Comparison of ENCODE assay signal across 9 cellular contexts in genomic region chr5:131413605-131414559, GRCh38.
DNase-seq lines count a peak whose midpoint lies in the region; ATAC-seq, FAIRE-seq and TF ChIP-seq lines count a peak whose summit lies in the region.
"Had no signal": no experiment of that assay in that cellular context is flagged by ENCODE, and none has a peak within 500 bp of the region (broad histone marks: within the 10 kb centered on the region; RNA-seq: fewer than 3 reads in every experiment).

No MANE protein-coding gene starts in this region.

- TF ChIP-seq CTCF in spleen (IDR thresholded peaks at IDR 0.05 in 8 of 11, conservative IDR thresholded peaks at IDR 0.05 in 3 of 11): no peak
- no peak for TF ChIP-seq CTCF in type B pancreatic cell (conservative IDR thresholded peaks at IDR 0.05)

- 49 to 61% (median 51%) methylated on average over 4 of the region's 4 CpGs for WGBS in spleen, 5 donors

- DNase-seq in activated CD8-positive, alpha-beta memory T cell treated with anti-CD3 and anti-CD28 coated beads, Interleukin-2, amount 10 ng/mL, durations not matched to agents 7 days and 5 days: peak; percentile 79
- DNase-seq in activated CD8-positive, alpha-beta memory T cell treated with anti-CD3 and anti-CD28 coated beads for 24 hours: no peak
- DNase-seq in spleen: no peak
- DNase-seq in type B pancreatic cell (ENCODE audit: extremely low spot score, unreplicated experiment): no peak
- DNase-seq in SKM-1 (lab: John Stamatoyannopoulos, UW; ENCODE audit: unreplicated experiment): no peak
- no peak for DNase-seq in frontal cortex (ENCODE audit: low spot score in 2 of 2)

- peaks cover 9% of the 10 kb centered on the region for H3K9me3 Mint-ChIP-seq in activated CD8-positive, alpha-beta memory T cell treated with anti-CD3 and anti-CD28 coated beads, Interleukin-2, amount 10 ng/mL, durations not matched to agents 7 days and 5 days (ENCODE audit: low read depth)
- H3K9me3 Mint-ChIP-seq in T-helper 1 cell treated with Interleukin-12 subunit alpha and Interleukin-12 subunit beta and Interleukin-4 antibody, amounts not matched to agents 30 μg/mL and 1 μg/mL, for 36 hours: peaks cover 5% of the 10 kb centered on the region
- no peaks in the 10 kb centered on the region for H3K9me3 Mint-ChIP-seq in type B pancreatic cell

- no peaks in the 10 kb centered on the region for H3K27me3 Mint-ChIP-seq in activated CD8-positive, alpha-beta memory T cell treated with anti-CD3 and anti-CD28 coated beads, Interleukin-2, amount 10 ng/mL, durations not matched to agents 7 days and 5 days
- H3K27me3 Mint-ChIP-seq in T-helper 1 cell treated with Interleukin-12 subunit alpha and Interleukin-12 subunit beta and Interleukin-4 antibody, amounts not matched to agents 30 μg/mL and 1 μg/mL, for 36 hours (ENCODE audit: low read depth): no peaks in the 10 kb centered on the region
- no peaks in the 10 kb centered on the region for H3K27me3 Mint-ChIP-seq in type B pancreatic cell

- H3K9me3 ChIP-seq in spleen: no peaks in the 10 kb centered on the region
- H3K9me3 ChIP-seq: thoracic aorta had no signal

- H3K27ac Mint-ChIP-seq in activated CD8-positive, alpha-beta memory T cell treated with anti-CD3 and anti-CD28 coated beads, Interleukin-2, amount 10 ng/mL, durations not matched to agents 7 days and 5 days: peak overlapping the region; percentile 85
- peak overlapping the region; percentile 86 for H3K27ac Mint-ChIP-seq in T-helper 1 cell treated with Interleukin-12 subunit alpha and Interleukin-12 subunit beta and Interleukin-4 antibody, amounts not matched to agents 30 μg/mL and 1 μg/mL, for 36 hours
- H3K27ac Mint-ChIP-seq in type B pancreatic cell: no peak overlapping the region

- no peak for TF ChIP-seq POLR2A in spleen (IDR thresholded peaks at IDR 0.05)

- peaks cover 30% of the 10 kb centered on the region for H3K36me3 Mint-ChIP-seq in activated CD8-positive, alpha-beta memory T cell treated with anti-CD3 and anti-CD28 coated beads, Interleukin-2, amount 10 ng/mL, durations not matched to agents 7 days and 5 days
- H3K36me3 Mint-ChIP-seq in T-helper 1 cell treated with Interleukin-12 subunit alpha and Interleukin-12 subunit beta and Interleukin-4 antibody, amounts not matched to agents 30 μg/mL and 1 μg/mL, for 36 hours (ENCODE audit: low read depth): peaks cover 39% of the 10 kb centered on the region
- H3K36me3 Mint-ChIP-seq in type B pancreatic cell: peaks cover 19% of the 10 kb centered on the region

- intact Hi-C loops in spleen (cut with DNase I; ENCODE audit: low total_unique reads): loop anchor here (10.0 kb wide), 1 partner anchor 249 kb away; the partner anchor contains the start of gene HINT1

- H3K27ac ChIP-seq in spleen: peak overlapping the region in 6 of 8 donors; percentile 3 to 68 (median 37)
- H3K27ac ChIP-seq: thoracic aorta had no signal

- peak overlapping the region; percentile 41 for H3K4me3 Mint-ChIP-seq in activated CD8-positive, alpha-beta memory T cell treated with anti-CD3 and anti-CD28 coated beads, Interleukin-2, amount 10 ng/mL, durations not matched to agents 7 days and 5 days
- peak overlapping the region; percentile 60 for H3K4me3 Mint-ChIP-seq in T-helper 1 cell treated with Interleukin-12 subunit alpha and Interleukin-12 subunit beta and Interleukin-4 antibody, amounts not matched to agents 30 μg/mL and 1 μg/mL, for 36 hours
- H3K4me3 Mint-ChIP-seq in type B pancreatic cell: no peak overlapping the region

- peaks cover 13 to 44% (median 24%) of the 10 kb centered on the region in 6 donors for H3K4me1 ChIP-seq in spleen

- H3K36me3 ChIP-seq in spleen: peaks cover 0 to 48% (median 0%) of the 10 kb centered on the region in 6 donors

- H3K4me3 ChIP-seq in spleen: no peak overlapping the region
- H3K4me3 ChIP-seq: thoracic aorta had no signal

- peak; percentile 86 for ATAC-seq in activated CD8-positive, alpha-beta memory T cell treated with anti-CD3 and anti-CD28 coated beads, Interleukin-2, amount 10 ng/mL, durations not matched to agents 7 days and 5 days
- ATAC-seq in HG02852 (IDR thresholded peaks at IDR 0.05; ENCODE audit: unreplicated experiment): peak; percentile 75

- no peak for FAIRE-seq in frontal cortex (lab: Jason Lieb, UNC)

- H3K4me1 Mint-ChIP-seq in activated CD8-positive, alpha-beta memory T cell treated with anti-CD3 and anti-CD28 coated beads, Interleukin-2, amount 10 ng/mL, durations not matched to agents 7 days and 5 days: peaks cover 38% of the 10 kb centered on the region
- H3K4me1 Mint-ChIP-seq in T-helper 1 cell treated with Interleukin-12 subunit alpha and Interleukin-12 subunit beta and Interleukin-4 antibody, amounts not matched to agents 30 μg/mL and 1 μg/mL, for 36 hours (ENCODE audit: low read depth): peaks cover 36% of the 10 kb centered on the region
- H3K4me1 Mint-ChIP-seq in type B pancreatic cell (ENCODE audit: unreplicated experiment): peaks cover 13% of the 10 kb centered on the region

- H3K27me3 ChIP-seq in spleen (replicated peaks in 1 of 7): no peaks in the 10 kb centered on the region

- CTCF ChIA-PET in activated CD8-positive, alpha-beta memory T cell treated with anti-CD3 and anti-CD28 coated beads, Interleukin-2, amount 10 ng/mL, durations not matched to agents 7 days and 5 days (lab: Charles Lee): interaction anchor here (0.7 to 1.9 kb wide), 8 partner anchors 9 to 266 kb away, joined by 3 to 6 read pairs (median 4); partner anchors contain the start of gene CDC42SE2
